Comparison of ENCODE assay signal across 11 cellular contexts in genomic region chr12:101875112-101875961, GRCh38. TPM values are rescaled to one million over a fixed set of nuclear protein-coding genes. Genes with fewer than 3 reads are reported as not detected.
A peak's percentile ranks its signal among the peaks of the same experiment; 100 is the strongest.
DNase-seq lines count a peak whose midpoint lies in the region; ATAC-seq and TF ChIP-seq lines count a peak whose summit lies in the region.
"Had no signal": no experiment of that assay in that cellular context is flagged by ENCODE, and none has a peak within 500 bp of the region (broad histone marks: within the 10 kb centered on the region; RNA-seq: fewer than 3 reads in every experiment).

No MANE protein-coding gene starts in this region.

- H3K27ac ChIP-seq in left ventricle myocardium inferior (replicated peaks) = peak overlapping the region; percentile 95

- intact Hi-C loops in left ventricle myocardium inferior (cut with micrococcal nuclease) = no loop called here
- intact Hi-C loops in Right ventricle myocardium inferior (cut with DNase I) = loop anchor here (5.0 kb wide), 1 partner anchor 187 kb away; the partner anchor contains the start of gene WASHC3

- H3K4me3 Mint-ChIP-seq in chondrocyte (ENCODE audit: unreplicated experiment) = no peak overlapping the region
- H3K4me3 Mint-ChIP-seq in naive thymus-derived CD8-positive, alpha-beta T cell = peak overlapping the region in 6 of 10 donors; percentile 8 to 66 (median 42)

- H3K27me3 Mint-ChIP-seq in chondrocyte (ENCODE audit: low read depth) = no peaks in the 10 kb centered on the region
- no peaks in the 10 kb centered on the region for H3K27me3 Mint-ChIP-seq in naive thymus-derived CD8-positive, alpha-beta T cell

- ATAC-seq in Right ventricle myocardium inferior = no peak
- no peak for ATAC-seq in naive thymus-derived CD8-positive, alpha-beta T cell
- ATAC-seq in HG03108 (IDR thresholded peaks at IDR 0.05; ENCODE audit: unreplicated experiment) = no peak

- H3K4me1 ChIP-seq in left ventricle myocardium inferior = peaks cover 40% of the 10 kb centered on the region

- peak overlapping the region; percentile 38 for H3K27ac Mint-ChIP-seq in chondrocyte (ENCODE audit: unreplicated experiment)
- H3K27ac Mint-ChIP-seq in naive thymus-derived CD8-positive, alpha-beta T cell = peak overlapping the region in 5 of 10 donors; percentile 26 to 45 (median 30)

- H3K27me3 ChIP-seq in left ventricle myocardium inferior (ENCODE audit: low read depth) = no peaks in the 10 kb centered on the region
- H3K27me3 ChIP-seq: Peyer's patch had no signal

- TF ChIP-seq CTCF in left ventricle myocardium inferior (IDR thresholded peaks at IDR 0.05; ENCODE audit: borderline replicate concordance) = no peak
- TF ChIP-seq CTCF in chondrocyte (IDR thresholded peaks at IDR 0.05) = no peak
- TF ChIP-seq CTCF in GM13977 (IDR thresholded peaks at IDR 0.05; ENCODE audit: extremely low read depth, insufficient read depth, missing control alignments) = no peak

- DNase-seq in left ventricle myocardium inferior = no peak
- DNase-seq in Right ventricle myocardium inferior (ENCODE audit: missing footprints) = no peak
- no peak for DNase-seq in chondrocyte (ENCODE audit: low spot score)
- DNase-seq in naive thymus-derived CD8-positive, alpha-beta T cell = no peak
- no peak for DNase-seq in SK-N-DZ (ENCODE audit: low spot score)
- no peak for DNase-seq in GM13977 (ENCODE audit: low spot score)
- DNase-seq in iPS-NIHi7 (ENCODE audit: extremely low spot score) = no peak
- DNase-seq: NCI-H1436 treated with DMSO at 0.1 percent for 48 hours; Peyer's patch; stimulated activated CD4-positive, alpha-beta T cell treated with anti-CD3 and anti-CD28 coated beads, Interleukin-12 subunit alpha, Interleukin-12 subunit beta, amount 100 ng/mL, for 4 hours had no signal

- H3K4me3 ChIP-seq in left ventricle myocardium inferior = no peak overlapping the region
- H3K4me3 ChIP-seq: Peyer's patch had no signal

- H3K9me3 Mint-ChIP-seq in chondrocyte (ENCODE audit: low read depth) = no peaks in the 10 kb centered on the region
- no peaks in the 10 kb centered on the region for H3K9me3 Mint-ChIP-seq in naive thymus-derived CD8-positive, alpha-beta T cell

- POLR2A ChIA-PET in naive thymus-derived CD8-positive, alpha-beta T cell (lab: Charles Lee) = interaction anchor here (0.5 to 0.6 kb wide), 2 partner anchors 1466 to 1630 kb away, joined by 3 read pairs; no protein-coding TSS in a partner anchor

- H3K9me3 ChIP-seq in left ventricle myocardium inferior (replicated peaks) = no peaks in the 10 kb centered on the region
- H3K9me3 ChIP-seq: Peyer's patch had no signal

- peaks cover 19% of the 10 kb centered on the region for H3K4me1 Mint-ChIP-seq in chondrocyte (ENCODE audit: low read depth)
- peaks cover 9 to 16% (median 12%) of the 10 kb centered on the region in 4 donors for H3K4me1 Mint-ChIP-seq in naive thymus-derived CD8-positive, alpha-beta T cell

- H3K36me3 ChIP-seq in left ventricle myocardium inferior = no peaks in the 10 kb centered on the region
- H3K36me3 ChIP-seq: Peyer's patch had no signal

- H3K36me3 Mint-ChIP-seq in chondrocyte (ENCODE audit: low read depth) = peaks cover 1% of the 10 kb centered on the region
- no peaks in the 10 kb centered on the region for H3K36me3 Mint-ChIP-seq in naive thymus-derived CD8-positive, alpha-beta T cell

- in situ Hi-C loops in GM13977 (cut with MboI; ENCODE audit: low pct_unique_long_range_greater_than_20kb, low sequenced_read_pairs, unreplicated experiment) = no loop called here

RNA-seq across cellular contexts. Expression of gene DRAM1, which starts 2.0 kb away (rescaled TPM):
- total RNA-seq in left ventricle myocardium inferior = 5.3 TPM
- 6.2 TPM for total RNA-seq in Right ventricle myocardium inferior
- 7.0 to 11.6 TPM (median 9.3 TPM) in 3 replicates for total RNA-seq in chondrocyte
- total RNA-seq in naive thymus-derived CD8-positive, alpha-beta T cell = 1 to 10 TPM; 1.6 to 3.3 TPM
- 1 to 10 TPM; 1.2 to 1.8 (median 1.5) TPM for polyA plus RNA-seq in naive thymus-derived CD8-positive, alpha-beta T cell
- 0.16 TPM in 1 of 2 replicates, not detected in the other for polyA plus RNA-seq in SK-N-DZ (2014; cell fraction: cytosol; rRNA removed)
- polyA plus RNA-seq in SK-N-DZ (2014; cell fraction: nucleus; rRNA removed) = 0.04 and 0.52 TPM in 2 replicates

RNA-seq across cellular contexts. Expression of gene GNPTAB, which starts 44.6 kb away (rescaled TPM):
- total RNA-seq in left ventricle myocardium inferior (55.2 TPM), Right ventricle myocardium inferior (56.2 TPM), chondrocyte (25.9 to 28.8 TPM (median 27.8 TPM) in 3 replicates)
- 10 to 100 TPM; 55.9 to 64.2 TPM for total RNA-seq in naive thymus-derived CD8-positive, alpha-beta T cell
- polyA plus RNA-seq in naive thymus-derived CD8-positive, alpha-beta T cell = 10 to 100 TPM; 25.9 to 43.5 (median 40.9) TPM
- 10.1 and 14.2 TPM in 2 replicates for polyA plus RNA-seq in SK-N-DZ (2014; cell fraction: cytosol; rRNA removed)
- 8.1 and 13.5 TPM in 2 replicates for polyA plus RNA-seq in SK-N-DZ (2014; cell fraction: nucleus; rRNA removed)
